7 cellular contexts compared by ENCODE assay signal in genomic region chr3:173398111-173398479, GRCh38. TPM values are rescaled to one million over a fixed set of nuclear protein-coding genes. Genes with fewer than 3 reads are reported as not detected.
DNase-seq lines count a peak whose midpoint lies in the region; ATAC-seq and TF ChIP-seq lines count a peak whose summit lies in the region.

No MANE protein-coding gene starts in this region.

- TF ChIP-seq POLR2A in spleen (IDR thresholded peaks at IDR 0.05), result no peak

- WGBS in spleen, 5 donors, result 10 to 14% (median 12%) methylated on average over 15 of the region's 15 CpGs

- peaks cover 4% of the 10 kb centered on the region for H3K36me3 Mint-ChIP-seq in activated CD8-positive, alpha-beta T cell treated with anti-CD3 and anti-CD28 coated beads, Interleukin-2, amount 10 ng/mL, durations not matched to agents 7 days and 5 days (ENCODE audit: low read depth)

- POLR2A ChIA-PET in HEK293T (lab: Yijun Ruan, JAX), result no interaction called here
- POLR2A ChIA-PET in activated CD8-positive, alpha-beta T cell treated with anti-CD3 and anti-CD28 coated beads, Interleukin-2, amount 10 ng/mL, durations not matched to agents 7 days and 5 days (lab: Charles Lee), result no interaction called here

- no peak overlapping the region for H3K27ac ChIP-seq in spleen

- no peak for TF ChIP-seq CTCF in spleen (IDR thresholded peaks at IDR 0.05 in 8 of 11, conservative IDR thresholded peaks at IDR 0.05 in 3 of 11)

- peaks cover 11% of the 10 kb centered on the region for H3K9me3 Mint-ChIP-seq in activated CD8-positive, alpha-beta T cell treated with anti-CD3 and anti-CD28 coated beads, Interleukin-2, amount 10 ng/mL, durations not matched to agents 7 days and 5 days (ENCODE audit: insufficient read depth)

- DNase-seq in HEK293T (ENCODE audit: extremely low spot score), result peak; percentile 50
- peak; percentile 90 for DNase-seq in adipocyte (ENCODE audit: low read depth)
- DNase-seq in spleen, result no peak
- no peak for DNase-seq in activated naive CD4-positive, alpha-beta T cell treated with anti-CD3 and anti-CD28 coated beads, Interleukin-2, amount 50 U/mL, for 16 hours
- no peak for DNase-seq in activated CD8-positive, alpha-beta T cell treated with anti-CD3 and anti-CD28 coated beads, Interleukin-2, amount 10 ng/mL, durations not matched to agents 7 days and 5 days

- H3K4me3 Mint-ChIP-seq in activated CD8-positive, alpha-beta T cell treated with anti-CD3 and anti-CD28 coated beads, Interleukin-2, amount 10 ng/mL, durations not matched to agents 7 days and 5 days, result no peak overlapping the region

- H3K27me3 Mint-ChIP-seq in activated CD8-positive, alpha-beta T cell treated with anti-CD3 and anti-CD28 coated beads, Interleukin-2, amount 10 ng/mL, durations not matched to agents 7 days and 5 days (ENCODE audit: low read depth), result peaks cover 53% of the 10 kb centered on the region

- CTCF ChIA-PET in HEK293T (lab: Yijun Ruan, JAX), result interaction anchor here (0.6 to 0.7 kb wide), 2 partner anchors 28 to 184 kb away, joined by 3 read pairs; no protein-coding TSS in a partner anchor
- CTCF ChIA-PET in activated CD8-positive, alpha-beta T cell treated with anti-CD3 and anti-CD28 coated beads, Interleukin-2, amount 10 ng/mL, durations not matched to agents 7 days and 5 days (lab: Charles Lee), result no interaction called here

- ATAC-seq in GM19397 (IDR thresholded peaks at IDR 0.05; ENCODE audit: unreplicated experiment), result no peak
- ATAC-seq in activated CD8-positive, alpha-beta T cell treated with anti-CD3 and anti-CD28 coated beads, Interleukin-2, amount 10 ng/mL, durations not matched to agents 7 days and 5 days, result no peak

- no peak overlapping the region for H3K27ac Mint-ChIP-seq in activated CD8-positive, alpha-beta T cell treated with anti-CD3 and anti-CD28 coated beads, Interleukin-2, amount 10 ng/mL, durations not matched to agents 7 days and 5 days

- no peaks in the 10 kb centered on the region for H3K9me3 ChIP-seq in adipocyte (ENCODE audit: control insufficient read depth, low read length)
- H3K9me3 ChIP-seq in iPS-15b (ENCODE audit: control insufficient read depth, insufficient read depth, low read length), result no peaks in the 10 kb centered on the region
- H3K9me3 ChIP-seq in spleen, result no peaks in the 10 kb centered on the region

- H3K4me3 ChIP-seq in adipocyte (ENCODE audit: low read length) (peak overlapping the region; percentile 89), iPS-15b (ENCODE audit: low read depth, low read length) (peak overlapping the region; percentile 79), spleen (peak overlapping the region in 7 of 8 donors; percentile 4 to 77 (median 38))

- H3K27me3 ChIP-seq in adipocyte (replicated peaks; ENCODE audit: control insufficient read depth, insufficient read depth, low read length) (no peaks in the 10 kb centered on the region), iPS-15b (ENCODE audit: control insufficient read depth, insufficient read depth, low read length) (peaks cover 25% of the 10 kb centered on the region), spleen (replicated peaks in 1 of 7) (peaks cover 5 to 91% (median 47%) of the 10 kb centered on the region in 7 donors)

- intact Hi-C loops in spleen (cut with DNase I; ENCODE audit: low total_unique reads), result no loop called here

- peaks cover 23% of the 10 kb centered on the region for H3K4me1 ChIP-seq in adipocyte (ENCODE audit: control insufficient read depth, insufficient read depth, low read length)
- peaks cover 8% of the 10 kb centered on the region for H3K4me1 ChIP-seq in iPS-15b (ENCODE audit: control insufficient read depth, insufficient read depth, low read length)
- peaks cover 0 to 37% (median 33%) of the 10 kb centered on the region in 6 donors for H3K4me1 ChIP-seq in spleen

- peaks cover 31% of the 10 kb centered on the region for H3K4me1 Mint-ChIP-seq in activated CD8-positive, alpha-beta T cell treated with anti-CD3 and anti-CD28 coated beads, Interleukin-2, amount 10 ng/mL, durations not matched to agents 7 days and 5 days (ENCODE audit: low read depth)

- H3K9ac ChIP-seq in adipocyte (ENCODE audit: low read length) (peak overlapping the region; percentile 82), iPS-15b (ENCODE audit: low read depth, low read length) (no peak overlapping the region)

- H3K36me3 ChIP-seq in adipocyte (ENCODE audit: control insufficient read depth, insufficient read depth, low read length, severe bottlenecking), result no peaks in the 10 kb centered on the region
- no peaks in the 10 kb centered on the region for H3K36me3 ChIP-seq in iPS-15b (ENCODE audit: control insufficient read depth, insufficient read depth, low read length)
- no peaks in the 10 kb centered on the region for H3K36me3 ChIP-seq in spleen

TF ChIP-seq in HEK293T, 16 proteins besides CTCF, POLR2A, EP300 and RAD21:
- TF ChIP-seq TARDBP (IDR thresholded peaks at IDR 0.05) (no peak), LEF1 (IDR thresholded peaks at IDR 0.05; ENCODE audit: borderline replicate concordance) (no peak), FOXM1 (IDR thresholded peaks at IDR 0.05; ENCODE audit: borderline replicate concordance) (no peak), PKNOX1 (IDR thresholded peaks at IDR 0.05) (no peak), SP1 (IDR thresholded peaks at IDR 0.05) (no peak), L3MBTL2 (conservative IDR thresholded peaks at IDR 0.05) (no peak), ELF4 (IDR thresholded peaks at IDR 0.05) (no peak), ZNF384 (IDR thresholded peaks at IDR 0.05) (no peak), HDGF (IDR thresholded peaks at IDR 0.05; ENCODE audit: borderline replicate concordance) (no peak), FOXK2 (IDR thresholded peaks at IDR 0.05) (no peak), FOXA1 (IDR thresholded peaks at IDR 0.05) (no peak), BHLHE40 (IDR thresholded peaks at IDR 0.05; ENCODE audit: borderline replicate concordance) (no peak), CTBP1 (IDR thresholded peaks at IDR 0.05; ENCODE audit: borderline replicate concordance) (no peak)
TF ChIP-seq in HEK293T: peak in this region for 0.

RNA-seq across cellular contexts. Expression of gene NLGN1, which starts 0.6 kb away (rescaled TPM):
- under 1 TPM in 2 of 7 donors, not detected in 5; 0.03 to 0.13 TPM for total RNA-seq in spleen
- polyA plus RNA-seq in spleen, result under 1 TPM in 1 of 3 donors, not detected in 2; 0.03 TPM
- total RNA-seq in activated CD8-positive, alpha-beta T cell treated with anti-CD3 and anti-CD28 coated beads, Interleukin-2, amount 10 ng/mL, durations not matched to agents 7 days and 5 days, result not detected

Comparison
In these comparisons a context has a peak if more than half of its experiments do, and no peak if none do; other contexts are left out.
1. DNase-seq: peak in HEK293T (single experiment) and adipocyte (single experiment); none in spleen (single experiment), activated naive CD4-positive, alpha-beta T cell treated with anti-CD3 and anti-CD28 coated beads, Interleukin-2, amount 50 U/mL, for 16 hours (single experiment) and activated CD8-positive, alpha-beta T cell treated with anti-CD3 and anti-CD28 coated beads, Interleukin-2, amount 10 ng/mL, durations not matched to agents 7 days and 5 days (single experiment).
2. H3K4me3 ChIP-seq: peak in every context shown above with its lines; median percentile 89 in adipocyte; 79 in iPS-15b; 38 in spleen.